ENCODE assay signal across 15 cellular contexts in the genomic region with DNA sequence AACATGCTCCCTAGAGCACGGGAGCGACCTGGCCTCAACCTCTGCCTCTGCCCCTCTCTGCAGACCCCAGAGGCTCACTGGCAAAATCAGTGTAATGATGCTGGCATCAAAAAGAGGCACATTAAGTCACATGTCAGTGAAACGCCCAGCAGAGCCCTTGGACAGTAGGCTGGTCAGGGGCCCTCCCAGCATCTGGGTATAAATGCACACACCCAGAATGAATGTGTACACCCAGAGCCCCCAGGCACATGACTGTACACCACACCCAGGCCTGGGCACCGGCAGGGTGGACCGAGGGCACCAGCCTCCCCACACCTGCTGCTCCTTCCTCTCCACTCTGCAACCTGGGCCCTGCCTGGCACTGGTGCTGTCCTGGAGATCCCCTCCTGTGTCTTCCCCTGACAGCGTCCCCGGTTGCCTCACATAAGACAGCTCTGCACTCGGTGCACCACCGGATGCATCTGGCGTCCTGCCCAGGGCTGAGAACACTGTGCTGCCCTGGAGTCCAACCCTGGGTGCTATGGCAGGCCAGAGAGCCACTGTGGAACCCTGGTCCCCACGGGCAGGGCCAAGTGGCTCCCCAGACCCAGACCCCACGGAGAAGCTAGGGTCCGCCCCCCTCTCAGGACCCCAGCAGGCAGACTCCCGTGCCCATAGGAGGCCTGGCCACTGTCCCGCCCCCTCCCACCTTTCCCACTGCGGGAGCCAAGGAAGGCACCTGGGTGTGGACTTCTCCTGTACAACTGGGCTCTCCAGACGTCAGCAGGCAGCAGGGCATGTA. TPM values are rescaled to one million over a fixed set of nuclear protein-coding genes. Genes with fewer than 3 reads are reported as not detected.
A peak's percentile ranks its signal among the peaks of the same experiment; 100 is the strongest.
DNase-seq lines count a peak whose midpoint lies in the region; ATAC-seq and TF ChIP-seq lines count a peak whose summit lies in the region.
"Had no signal": no experiment of that assay in that cellular context is flagged by ENCODE, and none has a peak within 500 bp of the region (broad histone marks: within the 10 kb centered on the region; RNA-seq: fewer than 3 reads in every experiment).

No MANE protein-coding gene starts in this region.

- H4K8ac ChIP-seq in trophoblast cell (ENCODE audit: low read depth, low read length) = no peak overlapping the region

- ATAC-seq in RWPE2 (ENCODE audit: low read depth) (peak; percentile 33), HG03442 (IDR thresholded peaks at IDR 0.05; ENCODE audit: unreplicated experiment) (no peak), HG02870 (IDR thresholded peaks at IDR 0.05; ENCODE audit: unreplicated experiment) (no peak)
- ATAC-seq: activated CD4-positive, alpha-beta T cell treated with anti-CD3 and anti-CD28 coated beads for 36 hours; K562 had no signal

- H3K36me3 ChIP-seq in RWPE2 (ENCODE audit: low read depth) = no peaks in the 10 kb centered on the region
- no peaks in the 10 kb centered on the region for H3K36me3 ChIP-seq in sigmoid colon
- no peaks in the 10 kb centered on the region for H3K36me3 ChIP-seq in trophoblast cell (ENCODE audit: control insufficient read depth in 1 of 2, insufficient read depth in 2 of 2, low read length in 2 of 2)
- H3K36me3 ChIP-seq: left lung, thoracic aorta had no signal

- no peak overlapping the region for H2BK12ac ChIP-seq in trophoblast cell (ENCODE audit: low read length)

- peak; percentile 15 for DNase-seq in activated CD4-positive, alpha-beta memory T cell treated with anti-CD3 and anti-CD28 coated beads, Interleukin-2, amount 10 ng/mL, durations not matched to agents 7 days and 5 days
- DNase-seq in activated CD4-positive, alpha-beta memory T cell treated with anti-CD3 and anti-CD28 coated beads for 36 hours = no peak
- no peak for DNase-seq in RWPE2 (ENCODE audit: low spot score)
- peak; percentile 20 for DNase-seq in glomerular visceral epithelial cell (ENCODE audit: extremely low spot score)
- peak; percentile 64 for DNase-seq in sigmoid colon
- no peak for DNase-seq in trophoblast cell
- DNase-seq: activated CD4-positive, alpha-beta T cell treated with anti-CD3 and anti-CD28 coated beads for 36 hours; activated gamma-delta T cell treated with Interleukin-2 at 50 U/mL for 16 hours; NCI-H2227 treated with DMSO at 0.1 percent for 48 hours had no signal

- H3K4me3 ChIP-seq in RWPE2 (ENCODE audit: severe bottlenecking) (no peak overlapping the region), sigmoid colon (no peak overlapping the region), trophoblast cell (ENCODE audit: low read depth, low read length) (no peak overlapping the region)
- H3K4me3 ChIP-seq: K562, left lung, thoracic aorta had no signal

- H3K9me3 ChIP-seq in RWPE2 (ENCODE audit: severe bottlenecking) (no peaks in the 10 kb centered on the region), sigmoid colon (no peaks in the 10 kb centered on the region), trophoblast cell (ENCODE audit: insufficient read depth, low read depth, low read length) (no peaks in the 10 kb centered on the region)
- H3K9me3 ChIP-seq: left lung, thoracic aorta had no signal

- H3K79me1 ChIP-seq in trophoblast cell (ENCODE audit: low read length) = no peaks in the 10 kb centered on the region

- H2BK120ac ChIP-seq in trophoblast cell (ENCODE audit: insufficient read depth, low read length, poor library complexity) = no peak overlapping the region

- H3K79me2 ChIP-seq in trophoblast cell (ENCODE audit: control insufficient read depth, insufficient read depth, low read length, poor library complexity) = no peaks in the 10 kb centered on the region
- H3K79me2 ChIP-seq: parathyroid adenoma had no signal

- no peak overlapping the region for H3K4ac ChIP-seq in trophoblast cell (ENCODE audit: low read depth, low read length)

- peaks cover 5% of the 10 kb centered on the region for H3K27me3 ChIP-seq in RWPE2 (ENCODE audit: insufficient read depth, poor library complexity, severe bottlenecking)
- H3K27me3 ChIP-seq in sigmoid colon = peaks cover 0 to 30% (median 14%) of the 10 kb centered on the region in 3 donors
- H3K27me3 ChIP-seq in trophoblast cell (ENCODE audit: insufficient read depth, low read length) = peaks cover 6% of the 10 kb centered on the region

- TF ChIP-seq CTCF in RWPE2 (IDR thresholded peaks at IDR 0.05; ENCODE audit: poor library complexity, severe bottlenecking) = no peak
- TF ChIP-seq CTCF in sigmoid colon (IDR thresholded peaks at IDR 0.05) = no peak

- H3K27ac Mint-ChIP-seq in activated CD4-positive, alpha-beta memory T cell treated with anti-CD3 and anti-CD28 coated beads, Interleukin-2, amount 10 ng/mL, durations not matched to agents 7 days and 5 days = no peak overlapping the region
- H3K27ac Mint-ChIP-seq in activated CD4-positive, alpha-beta memory T cell treated with anti-CD3 and anti-CD28 coated beads for 36 hours = no peak overlapping the region
- H3K27ac Mint-ChIP-seq: activated CD4-positive, alpha-beta T cell treated with anti-CD3 and anti-CD28 coated beads for 36 hours had no signal

- POLR2A ChIA-PET in activated CD4-positive, alpha-beta memory T cell treated with anti-CD3 and anti-CD28 coated beads, Interleukin-2, amount 10 ng/mL, durations not matched to agents 7 days and 5 days (lab: Charles Lee) = no interaction called here
- POLR2A ChIA-PET in activated CD4-positive, alpha-beta memory T cell treated with anti-CD3 and anti-CD28 coated beads for 36 hours (lab: Charles Lee) = no interaction called here

- no peak for TF ChIP-seq EP300 in sigmoid colon (IDR thresholded peaks at IDR 0.05)

- H3K23ac ChIP-seq in trophoblast cell (ENCODE audit: low read length) = no peak overlapping the region

- TF ChIP-seq POLR2A in sigmoid colon (IDR thresholded peaks at IDR 0.05) = no peak

- peaks cover 5% of the 10 kb centered on the region for H3K4me1 Mint-ChIP-seq in activated CD4-positive, alpha-beta memory T cell treated with anti-CD3 and anti-CD28 coated beads, Interleukin-2, amount 10 ng/mL, durations not matched to agents 7 days and 5 days
- H3K4me1 Mint-ChIP-seq in activated CD4-positive, alpha-beta memory T cell treated with anti-CD3 and anti-CD28 coated beads for 36 hours (ENCODE audit: low read depth) = peaks cover 7% of the 10 kb centered on the region
- H3K4me1 Mint-ChIP-seq: activated CD4-positive, alpha-beta T cell treated with anti-CD3 and anti-CD28 coated beads for 36 hours had no signal

- H3K4me2 ChIP-seq in trophoblast cell (ENCODE audit: low read length) = no peak overlapping the region

- WGBS in sigmoid colon, 2 donors = 31 to 59% methylated on average over 17 of the region's 17 CpGs
- WGBS in trophoblast cell (ENCODE audit: extremely low coverage, insufficient coverage, insufficient read length) = no CpG with 5 or more reads among the region's 17 CpGs

- H3K27ac ChIP-seq in RWPE2 (ENCODE audit: poor library complexity, severe bottlenecking) (no peak overlapping the region), sigmoid colon (no peak overlapping the region), trophoblast cell (ENCODE audit: low read depth, low read length) (no peak overlapping the region)
- H3K27ac ChIP-seq: left lung, parathyroid adenoma, thoracic aorta had no signal

- H3K14ac ChIP-seq in trophoblast cell (ENCODE audit: low read length) = no peak overlapping the region

- no peak overlapping the region for H4K12ac ChIP-seq in trophoblast cell (ENCODE audit: low read depth, low read length)

- H2AK5ac ChIP-seq in trophoblast cell (ENCODE audit: low read length) = no peak overlapping the region

- H3K27me3 Mint-ChIP-seq in activated CD4-positive, alpha-beta memory T cell treated with anti-CD3 and anti-CD28 coated beads, Interleukin-2, amount 10 ng/mL, durations not matched to agents 7 days and 5 days = peaks cover 7% of the 10 kb centered on the region
- H3K27me3 Mint-ChIP-seq in activated CD4-positive, alpha-beta memory T cell treated with anti-CD3 and anti-CD28 coated beads for 36 hours = peaks cover 6% of the 10 kb centered on the region

- no peak overlapping the region for H2BK5ac ChIP-seq in trophoblast cell (ENCODE audit: low read depth, low read length, poor library complexity)

- CTCF ChIA-PET in activated CD4-positive, alpha-beta memory T cell treated with anti-CD3 and anti-CD28 coated beads, Interleukin-2, amount 10 ng/mL, durations not matched to agents 7 days and 5 days (lab: Charles Lee) = no interaction called here
- CTCF ChIA-PET in activated CD4-positive, alpha-beta memory T cell treated with anti-CD3 and anti-CD28 coated beads for 36 hours (lab: Charles Lee) = interaction anchor here (1.3 kb wide), 1 partner anchor 201 kb away, joined by 3 read pairs; no protein-coding TSS in a partner anchor

- H3K18ac ChIP-seq in trophoblast cell (ENCODE audit: low read length) = no peak overlapping the region

- H4K91ac ChIP-seq in trophoblast cell (ENCODE audit: low read depth, low read length) = no peak overlapping the region

- no peak overlapping the region for H2AFZ ChIP-seq in trophoblast cell (ENCODE audit: insufficient read depth, low read length, poor library complexity)
- H2AFZ ChIP-seq: parathyroid adenoma had no signal

- no peak overlapping the region for H3K9ac ChIP-seq in trophoblast cell (ENCODE audit: low read length)
- H3K9ac ChIP-seq: parathyroid adenoma had no signal

- intact Hi-C loops in activated CD4-positive, alpha-beta memory T cell treated with anti-CD3 and anti-CD28 coated beads for 36 hours (cut with micrococcal nuclease) = loop anchor here (5.0 kb wide), 1 partner anchor 58 kb away; no protein-coding TSS in a partner anchor
- intact Hi-C loops in sigmoid colon (cut with DNase I) = no loop called here

- no peak overlapping the region for H3K4me3 Mint-ChIP-seq in activated CD4-positive, alpha-beta memory T cell treated with anti-CD3 and anti-CD28 coated beads, Interleukin-2, amount 10 ng/mL, durations not matched to agents 7 days and 5 days
- H3K4me3 Mint-ChIP-seq in activated CD4-positive, alpha-beta memory T cell treated with anti-CD3 and anti-CD28 coated beads for 36 hours = no peak overlapping the region
- H3K4me3 Mint-ChIP-seq: activated CD4-positive, alpha-beta T cell treated with anti-CD3 and anti-CD28 coated beads for 36 hours had no signal

- no peaks in the 10 kb centered on the region for H3K4me1 ChIP-seq in RWPE2 (ENCODE audit: insufficient read depth, poor library complexity, severe bottlenecking)
- no peaks in the 10 kb centered on the region for H3K4me1 ChIP-seq in sigmoid colon
- no peaks in the 10 kb centered on the region for H3K4me1 ChIP-seq in trophoblast cell (ENCODE audit: control insufficient read depth in 1 of 2, insufficient read depth in 2 of 2, low read length in 2 of 2)
- H3K4me1 ChIP-seq: parathyroid adenoma had no signal

- no peaks in the 10 kb centered on the region for H3K9me3 Mint-ChIP-seq in activated CD4-positive, alpha-beta memory T cell treated with anti-CD3 and anti-CD28 coated beads, Interleukin-2, amount 10 ng/mL, durations not matched to agents 7 days and 5 days
- no peaks in the 10 kb centered on the region for H3K9me3 Mint-ChIP-seq in activated CD4-positive, alpha-beta memory T cell treated with anti-CD3 and anti-CD28 coated beads for 36 hours

- no peaks in the 10 kb centered on the region for H3K36me3 Mint-ChIP-seq in activated CD4-positive, alpha-beta memory T cell treated with anti-CD3 and anti-CD28 coated beads, Interleukin-2, amount 10 ng/mL, durations not matched to agents 7 days and 5 days (ENCODE audit: low read depth)
- H3K36me3 Mint-ChIP-seq in activated CD4-positive, alpha-beta memory T cell treated with anti-CD3 and anti-CD28 coated beads for 36 hours = no peaks in the 10 kb centered on the region

RNA-seq across cellular contexts. Expression of a gene that starts 6.7 kb away (rescaled TPM):
- total RNA-seq in activated CD4-positive, alpha-beta memory T cell treated with anti-CD3 and anti-CD28 coated beads, Interleukin-2, amount 10 ng/mL, durations not matched to agents 7 days and 5 days = 1 to 10 TPM; 4.4 to 6.6 TPM
- total RNA-seq in activated CD4-positive, alpha-beta memory T cell treated with anti-CD3 and anti-CD28 coated beads for 36 hours = 1 to 10 TPM; 1.2 to 1.9 TPM
- 1 to 10 TPM in 1 of 4 donors, under 1 TPM in 3; 0.27 to 2.5 (median 0.34) TPM for total RNA-seq in sigmoid colon
- polyA plus RNA-seq in sigmoid colon = 1 to 10 TPM in 1 of 3 donors, under 1 TPM in 2; 0.46 to 1.6 (median 0.60) TPM
- polyA plus RNA-seq in trophoblast cell (2013) = 1.0 and 1.1 TPM in 2 replicates
- total RNA-seq: thoracic aorta had no signal

Comparison
In these comparisons a context has a peak if more than half of its experiments do, and no peak if none do; other contexts are left out.
1. DNase-seq: peak in activated CD4-positive, alpha-beta memory T cell treated with anti-CD3 and anti-CD28 coated beads, Interleukin-2, amount 10 ng/mL, durations not matched to agents 7 days and 5 days (single experiment), glomerular visceral epithelial cell (single experiment) and sigmoid colon (single experiment); none in activated CD4-positive, alpha-beta memory T cell treated with anti-CD3 and anti-CD28 coated beads for 36 hours (single experiment), RWPE2 (single experiment) and trophoblast cell (0 of 2).